Comparison of ENCODE assay signal across 23 cellular contexts in genomic region chr11:42647993-42648392, GRCh38.
"Had no signal": no experiment of that assay in that cellular context is flagged by ENCODE, and none has a peak within 500 bp of the region (broad histone marks: within the 10 kb centered on the region; RNA-seq: fewer than 3 reads in every experiment).

No MANE protein-coding gene starts in this region.

- H3K36me3 Mint-ChIP-seq: activated CD4-positive, alpha-beta memory T cell treated with anti-CD3 and anti-CD28 coated beads for 36 hours; memory B cell; natural killer cell treated with Interleukin-12 subunit alpha and Interleukin-12 subunit beta and Interleukin-15 and Interleukin-18, amount 100 ng/mL, for 72 hours had no signal

- H3K27me3 ChIP-seq: spleen, tibial nerve had no signal

- H3K4me3 Mint-ChIP-seq: activated CD4-positive, alpha-beta memory T cell treated with anti-CD3 and anti-CD28 coated beads for 36 hours; activated CD4-positive, alpha-beta T cell treated with anti-CD3 and anti-CD28 coated beads, Interleukin-2, amount 10 ng/mL, durations not matched to agents 24 days and 14 days; endodermal cell; memory B cell; natural killer cell treated with Interleukin-12 subunit alpha and Interleukin-12 subunit beta and Interleukin-15 and Interleukin-18, amount 100 ng/mL, for 72 hours; T-helper 1 cell treated with Interleukin-12 subunit alpha and Interleukin-12 subunit beta and Interleukin-4 antibody, amounts not matched to agents 30 μg/mL and 1 μg/mL, for 36 hours had no signal

- H3K4me3 ChIP-seq: mucosa of descending colon, spleen, tibial nerve had no signal

- H3K9me3 Mint-ChIP-seq: activated CD4-positive, alpha-beta memory T cell treated with anti-CD3 and anti-CD28 coated beads for 36 hours; endodermal cell; T-helper 1 cell treated with Interleukin-12 subunit alpha and Interleukin-12 subunit beta and Interleukin-4 antibody, amounts not matched to agents 30 μg/mL and 1 μg/mL, for 36 hours had no signal

- H3K36me3 ChIP-seq: spleen, tibial nerve, WERI-Rb-1 had no signal

- H3K4me1 Mint-ChIP-seq: activated CD4-positive, alpha-beta T cell treated with anti-CD3 and anti-CD28 coated beads, Interleukin-2, amount 10 ng/mL, durations not matched to agents 24 days and 14 days; memory B cell had no signal

- H3K27ac ChIP-seq: epithelial cell of prostate, spleen, tibial nerve, WERI-Rb-1 had no signal

- H3K27me3 Mint-ChIP-seq: activated CD4-positive, alpha-beta memory T cell treated with anti-CD3 and anti-CD28 coated beads for 36 hours; activated CD4-positive, alpha-beta T cell treated with anti-CD3 and anti-CD28 coated beads, Interleukin-2, amount 10 ng/mL, durations not matched to agents 24 days and 14 days; memory B cell; natural killer cell treated with Interleukin-12 subunit alpha and Interleukin-12 subunit beta and Interleukin-15 and Interleukin-18, amount 100 ng/mL, for 72 hours had no signal

- DNase-seq: activated CD4-positive, alpha-beta memory T cell treated with anti-CD3 and anti-CD28 coated beads for 36 hours; activated CD4-positive, alpha-beta T cell treated with anti-CD3 and anti-CD28 coated beads, Interleukin-2, amount 10 ng/mL, durations not matched to agents 24 days and 14 days; activated CD8-positive, alpha-beta memory T cell treated with anti-CD3 and anti-CD28 coated beads, Interleukin-2, amount 50 U/mL, for 4 hours; activated gamma-delta T cell; activated naive CD4-positive, alpha-beta T cell treated with anti-CD3 and anti-CD28 coated beads, Interleukin-2, amount 50 U/mL, for 16 hours; activated T-cell treated with anti-CD3 and anti-CD28 coated beads, Interleukin-2, amount 50 U/mL, for 1 hour; amniotic stem cell; central memory CD4-positive, alpha-beta T cell; endodermal cell; glutamatergic neuron; left cardiac atrium; mucosa of descending colon; right cardiac atrium; spleen; stimulated activated naive CD4-positive, alpha-beta T cell; SW 1271; T-helper 9 cell; WERI-Rb-1 had no signal

- H3K27ac Mint-ChIP-seq: activated CD4-positive, alpha-beta memory T cell treated with anti-CD3 and anti-CD28 coated beads for 36 hours; activated CD4-positive, alpha-beta T cell treated with anti-CD3 and anti-CD28 coated beads, Interleukin-2, amount 10 ng/mL, durations not matched to agents 24 days and 14 days; endodermal cell; memory B cell; natural killer cell treated with Interleukin-12 subunit alpha and Interleukin-12 subunit beta and Interleukin-15 and Interleukin-18, amount 100 ng/mL, for 72 hours; T-helper 1 cell treated with Interleukin-12 subunit alpha and Interleukin-12 subunit beta and Interleukin-4 antibody, amounts not matched to agents 30 μg/mL and 1 μg/mL, for 36 hours had no signal
